In the genomic region with DNA sequence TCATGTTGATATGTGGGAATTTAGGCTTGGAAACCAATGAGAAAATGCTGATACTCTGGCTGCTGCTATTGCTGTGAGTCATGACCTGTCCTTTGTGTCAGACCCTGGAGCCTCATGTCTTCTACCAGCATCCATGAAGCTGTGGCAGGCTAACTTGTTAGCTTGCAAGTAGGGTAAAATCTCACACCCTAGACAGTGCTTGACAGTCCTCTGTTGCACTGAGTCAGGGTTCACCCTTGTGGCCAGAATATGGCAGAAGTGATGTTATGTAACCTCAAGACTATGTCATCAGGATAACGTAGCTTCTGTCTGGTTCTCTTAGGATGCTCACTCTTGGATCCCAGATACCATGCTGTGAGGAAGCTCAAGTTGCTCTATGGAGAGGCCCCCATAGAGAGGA, we compare ENCODE assay signal across 15 cellular contexts.
"Had no signal": no experiment of that assay in that cellular context is flagged by ENCODE, and none has a peak within 500 bp of the region (broad histone marks: within the 10 kb centered on the region; RNA-seq: fewer than 3 reads in every experiment).

No MANE protein-coding gene starts in this region.

- H3K79me2 ChIP-seq: parathyroid adenoma had no signal

- H3K36me3 ChIP-seq: gastroesophageal sphincter, heart right ventricle, neutrophil, thyroid gland, uterus had no signal

- H2AFZ ChIP-seq: parathyroid adenoma had no signal

- H3K4me3 ChIP-seq: gastroesophageal sphincter, heart right ventricle, thyroid gland, uterus had no signal

- H3K4me3 Mint-ChIP-seq: activated CD4-positive, alpha-beta memory T cell treated with anti-CD3 and anti-CD28 coated beads for 36 hours; activated CD4-positive, alpha-beta T cell treated with anti-CD3 and anti-CD28 coated beads for 36 hours; activated T-cell treated with anti-CD3 and anti-CD28 coated beads, Interleukin-2, amount 50 U/mL, for 24 hours; stimulated activated naive B cell treated with anti-CD40 and anti-IgM and Interleukin-4, amounts not matched to agents 10 μg/mL and 1 μg/mL and 100 μg/mL, for 72 hours had no signal

- H3K4me1 Mint-ChIP-seq: activated CD4-positive, alpha-beta T cell treated with anti-CD3 and anti-CD28 coated beads for 36 hours had no signal

- H3K27me3 ChIP-seq: thyroid gland, uterus had no signal

- H3K9me3 Mint-ChIP-seq: activated T-cell treated with anti-CD3 and anti-CD28 coated beads, Interleukin-2, amount 50 U/mL, for 24 hours; stimulated activated naive B cell treated with anti-CD40 and anti-IgM and Interleukin-4, amounts not matched to agents 10 μg/mL and 1 μg/mL and 100 μg/mL, for 72 hours had no signal

- H3K9ac ChIP-seq: parathyroid adenoma had no signal

- H3K9me3 ChIP-seq: neutrophil, thyroid gland, uterus had no signal

- DNase-seq: activated naive CD4-positive, alpha-beta T cell treated with anti-CD3 and anti-CD28 coated beads, Interleukin-2, amount 50 U/mL, for 16 hours; activated T-cell treated with anti-CD3 and anti-CD28 coated beads, Interleukin-2, amount 50 U/mL, for 24 hours; heart right ventricle; islet precursor cell; mammary epithelial cell; stimulated activated CD4-positive, alpha-beta T cell treated with anti-CD3 and anti-CD28 coated beads, Interleukin-2, amount 100 ng/mL, for 48 hours; stimulated activated naive B cell treated with anti-CD40 and anti-IgM and Interleukin-4, amounts not matched to agents 10 μg/mL and 1 μg/mL and 100 μg/mL, for 72 hours; thyroid gland; uterus had no signal

- H3K27ac Mint-ChIP-seq: activated CD4-positive, alpha-beta memory T cell treated with anti-CD3 and anti-CD28 coated beads for 36 hours; activated CD4-positive, alpha-beta T cell treated with anti-CD3 and anti-CD28 coated beads for 36 hours; activated T-cell treated with anti-CD3 and anti-CD28 coated beads, Interleukin-2, amount 50 U/mL, for 24 hours; stimulated activated naive B cell treated with anti-CD40 and anti-IgM and Interleukin-4, amounts not matched to agents 10 μg/mL and 1 μg/mL and 100 μg/mL, for 72 hours had no signal

- ATAC-seq: gastroesophageal sphincter had no signal

- H3K36me3 Mint-ChIP-seq: activated CD4-positive, alpha-beta memory T cell treated with anti-CD3 and anti-CD28 coated beads for 36 hours; stimulated activated naive B cell treated with anti-CD40 and anti-IgM and Interleukin-4, amounts not matched to agents 10 μg/mL and 1 μg/mL and 100 μg/mL, for 72 hours had no signal

- H3K4me1 ChIP-seq: gastroesophageal sphincter, parathyroid adenoma, thyroid gland, uterus had no signal

- H3K27ac ChIP-seq: epithelial cell of prostate, gastroesophageal sphincter, heart right ventricle, neutrophil, parathyroid adenoma, thyroid gland, uterus had no signal
